Comparison of ENCODE assay signal across 6 cellular contexts in the genomic region with DNA sequence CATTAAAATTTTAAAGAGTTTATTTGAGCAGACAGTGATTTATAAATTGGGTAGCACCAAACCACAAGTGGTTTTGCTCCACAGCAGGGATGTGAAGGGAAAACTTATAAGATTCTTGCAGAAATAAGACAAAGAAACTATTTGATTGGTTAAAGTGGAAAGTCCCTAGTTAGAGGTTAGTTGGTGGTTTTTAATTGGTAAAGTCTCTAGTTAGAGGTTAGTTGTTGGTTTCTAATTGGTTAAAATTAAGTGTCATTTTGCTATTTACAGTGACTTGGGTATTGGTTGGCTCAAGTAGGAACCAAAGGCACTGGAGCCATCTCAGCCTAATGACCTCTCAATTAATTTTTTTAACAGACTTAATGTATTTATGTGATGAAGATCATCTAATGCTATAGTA.
"Had no signal": no experiment of that assay in that cellular context is flagged by ENCODE, and none has a peak within 500 bp of the region (broad histone marks: within the 10 kb centered on the region; RNA-seq: fewer than 3 reads in every experiment).

No MANE protein-coding gene starts in this region.

- H2AFZ ChIP-seq: GM23338 had no signal

- H3K4me2 ChIP-seq: GM23338 had no signal

- H3K4me3 ChIP-seq: GM23338, K562 had no signal

- DNase-seq: H9, HCEC 1CT, IMR-90, KG1 had no signal

- ATAC-seq: GM23338, K562 had no signal
